ENCODE assay signal across 8 cellular contexts in genomic region chr10:76036410-76036940, GRCh38.
A peak's percentile ranks its signal among the peaks of the same experiment; 100 is the strongest.
DNase-seq lines count a peak whose midpoint lies in the region; ATAC-seq, FAIRE-seq and TF ChIP-seq lines count a peak whose summit lies in the region.

No MANE protein-coding gene starts in this region.

- H3K36me3 ChIP-seq in left lung = peaks cover 0 to 5% of the 10 kb centered on the region in 2 donors

- intact Hi-C loops in left lung (cut with DNase I) = loop anchor here in 1 of 2 donors (5.0 kb wide), 1 partner anchor 639 kb away; no protein-coding TSS in a partner anchor

- peaks cover 0 to 15% of the 10 kb centered on the region in 2 donors for H3K9me3 ChIP-seq in left lung

- H3K27ac ChIP-seq in coronary artery = peak overlapping the region in 1 of 2 donors; percentile 52
- no peak overlapping the region for H3K27ac ChIP-seq in left lung

- H3K4me3 ChIP-seq in coronary artery = peak overlapping the region; percentile 62
- no peak overlapping the region for H3K4me3 ChIP-seq in left lung

- peaks cover 6 to 32% of the 10 kb centered on the region in 2 donors for H3K4me1 ChIP-seq in left lung

- no peaks in the 10 kb centered on the region for H3K27me3 ChIP-seq in left lung

- TF ChIP-seq CTCF in coronary artery (IDR thresholded peaks at IDR 0.05) (peak; percentile 82), left lung (IDR thresholded peaks at IDR 0.05) (peak; percentile 86 to 91)

- ATAC-seq in GM21717 (IDR thresholded peaks at IDR 0.05; ENCODE audit: unreplicated experiment) (peak; percentile 84), left lung (peak; percentile 97)

- DNase-seq in GDM1 (lab: John Stamatoyannopoulos, UW) (peak; percentile 13), LoVo (ENCODE audit: low spot score) (peak; percentile 28), coronary artery (ENCODE audit: low spot score) (peak; percentile 82), left lung (peak; percentile 77 to 84)
- peak; percentile 4 to 33 for DNase-seq in stimulated activated CD4-positive, alpha-beta T cell treated with anti-CD3 and anti-CD28 coated beads, Interleukin-4, amount 100 ng/mL, for 4 hours
- DNase-seq in NK-92 treated with Interleukin-12 subunit alpha and Interleukin-12 subunit beta, amount 100 ng/mL, for 24 hours (lab: John Stamatoyannopoulos, UW) = no peak

- peak; percentile 15 for FAIRE-seq in TTC549 (lab: Jason Lieb, UNC)
